34 cellular contexts compared by ENCODE assay signal in genomic region chr12:112299704-112300103, GRCh38.
DNase-seq lines count a peak whose midpoint lies in the region; ATAC-seq and TF ChIP-seq lines count a peak whose summit lies in the region.
"Had no signal": no experiment of that assay in that cellular context is flagged by ENCODE, and none has a peak within 500 bp of the region (broad histone marks: within the 10 kb centered on the region; RNA-seq: fewer than 3 reads in every experiment).

No MANE protein-coding gene starts in this region.

- in situ Hi-C loops in gastrocnemius medialis (cut with MboI; ENCODE audit: low sequenced_read_pairs in 4 of 4) = loop anchor here in 2 of 4 donors (25.0 kb wide), 1 partner anchor 88 kb away; the partner anchor contains the start of gene HECTD4 (in 2 of the 2)

- peak overlapping the region in 2 of 3 donors; percentile 5 to 33 for H3K9ac ChIP-seq in skeletal muscle tissue (ENCODE audit: low read depth in 1 of 3, low read length in 3 of 3)
- H3K9ac ChIP-seq: BLaER1; BLaER1 treated with 17β-estradiol and CSF1 and Interleukin-3, amounts not matched to agents 10 nM and 100 nM had no signal

- TF ChIP-seq POLR2A in gastrocnemius medialis (IDR thresholded peaks at IDR 0.05) = no peak

- no peak overlapping the region for H3K4me2 ChIP-seq in GM23338
- H3K4me2 ChIP-seq: A549; BLaER1; BLaER1 treated with 17β-estradiol and CSF1 and Interleukin-3, amounts not matched to agents 10 nM and 100 nM had no signal

- H3K4me3 ChIP-seq in GM23338 (no peak overlapping the region), psoas muscle (no peak overlapping the region), gastrocnemius medialis (no peak overlapping the region), skeletal muscle tissue (ENCODE audit: low read length in 3 of 3) (no peak overlapping the region)
- H3K4me3 ChIP-seq: A549; BLaER1; BLaER1 treated with 17β-estradiol and CSF1 and Interleukin-3, amounts not matched to agents 10 nM and 100 nM had no signal

- no peak overlapping the region for H3K4me3 Mint-ChIP-seq in GM23338
- H3K4me3 Mint-ChIP-seq: B cell; CD14-positive monocyte; CD4-positive, alpha-beta memory T cell; CD4-positive, alpha-beta T cell; CD4-positive, CD25-positive, alpha-beta regulatory T cell; CD8-positive, alpha-beta memory T cell; CD8-positive, alpha-beta T cell had no signal

- H3K27ac Mint-ChIP-seq in GM23338 = no peak overlapping the region
- H3K27ac Mint-ChIP-seq: B cell; CD14-positive monocyte; CD4-positive, alpha-beta memory T cell; CD4-positive, alpha-beta T cell; CD8-positive, alpha-beta T cell had no signal

- H3K27me3 Mint-ChIP-seq in GM23338 (ENCODE audit: insufficient read depth, low read depth, poor library complexity) = no peaks in the 10 kb centered on the region
- H3K27me3 Mint-ChIP-seq: B cell; CD4-positive, alpha-beta memory T cell; CD4-positive, alpha-beta T cell; CD4-positive, CD25-positive, alpha-beta regulatory T cell; CD8-positive, alpha-beta memory T cell had no signal

- no peaks in the 10 kb centered on the region for H3K9me3 Mint-ChIP-seq in GM23338
- H3K9me3 Mint-ChIP-seq: CD14-positive monocyte; CD4-positive, alpha-beta memory T cell; CD4-positive, alpha-beta T cell; CD4-positive, CD25-positive, alpha-beta regulatory T cell; CD8-positive, alpha-beta memory T cell; CD8-positive, alpha-beta T cell had no signal

- H3K9me3 ChIP-seq in psoas muscle = no peaks in the 10 kb centered on the region
- H3K9me3 ChIP-seq in gastrocnemius medialis = no peaks in the 10 kb centered on the region
- no peaks in the 10 kb centered on the region for H3K9me3 ChIP-seq in skeletal muscle tissue (ENCODE audit: control insufficient read depth in 3 of 3, low read length in 3 of 3)
- H3K9me3 ChIP-seq: A549; BE2C; BLaER1; BLaER1 treated with 17β-estradiol and CSF1 and Interleukin-3, amounts not matched to agents 10 nM and 100 nM; Caco-2 had no signal

- DNase-seq in GM23338 (ENCODE audit: low spot score) (no peak), psoas muscle (no peak), gastrocnemius medialis (peak in 1 of 2 donors; percentile 10), DMS114 treated with DMSO at 0.1 percent for 48 hours (lab: John Stamatoyannopoulos, UW; ENCODE audit: unreplicated experiment) (no peak), AML-193 (lab: John Stamatoyannopoulos, UW) (no peak), NCI-H524 treated with DMSO at 0.1 percent for 48 hours (lab: John Stamatoyannopoulos, UW) (no peak)
- DNase-seq: 8988T; ACHN; BE2C; C1 segment of cervical spinal cord; Caco-2; Calu3; CD4-positive, alpha-beta memory T cell; CD4-positive, alpha-beta T cell; CD4-positive, CD25-positive, alpha-beta regulatory T cell; CD8-positive, alpha-beta memory T cell; CD8-positive, alpha-beta T cell; COR-L47; DMS 273 treated with DMSO at 0.1 percent for 48 hours; DMS153; DMS53; DMS79; DMS79 treated with DMSO at 0.1 percent for 48 hours; DND-41; EL had no signal

- no peaks in the 10 kb centered on the region; the same call in 1 of the 2 replicates for H4K20me1 ChIP-seq in GM23338 (replicated peaks; ENCODE audit: insufficient read depth)

- H2AFZ ChIP-seq in GM23338 = no peak overlapping the region

- H3K36me3 Mint-ChIP-seq in GM23338 (ENCODE audit: low read depth) = peaks cover 4% of the 10 kb centered on the region

- no peaks in the 10 kb centered on the region for H3K4me1 Mint-ChIP-seq in GM23338
- H3K4me1 Mint-ChIP-seq: CD14-positive monocyte had no signal

- H3K4me1 ChIP-seq in GM23338 (ENCODE audit: insufficient read depth) = no peaks in the 10 kb centered on the region
- H3K4me1 ChIP-seq in psoas muscle = peaks cover 4% of the 10 kb centered on the region
- H3K4me1 ChIP-seq in gastrocnemius medialis = peaks cover 12 to 18% of the 10 kb centered on the region in 2 donors
- H3K4me1 ChIP-seq in skeletal muscle tissue (ENCODE audit: control insufficient read depth in 3 of 3, insufficient read depth in 3 of 3, low read length in 3 of 3) = peaks cover 10% of the 10 kb centered on the region in 3 donors
- H3K4me1 ChIP-seq: BE2C; BLaER1; BLaER1 treated with 17β-estradiol and CSF1 and Interleukin-3, amounts not matched to agents 10 nM and 100 nM; Caco-2 had no signal

- H3K79me2 ChIP-seq in GM23338 (replicated peaks; ENCODE audit: insufficient read depth) = no peaks in the 10 kb centered on the region

- 29 to 38% (median 32%) methylated on average over 3 of the region's 3 CpGs for WGBS in psoas muscle, 3 donors

- no peaks in the 10 kb centered on the region for H3K9me2 ChIP-seq in GM23338 (ENCODE audit: insufficient read depth)

- intact Hi-C loops in psoas muscle (cut with DNase I) (loop anchor here in 1 of 2 donors (5.0 kb wide), 1 partner anchor 88 kb away; no protein-coding TSS in a partner anchor), gastrocnemius medialis (cut with DNase I; ENCODE audit: low total_unique reads) (loop anchor here (2.0 kb wide), 1 partner anchor 83 kb away; the partner anchor contains the start of gene HECTD4)

- H3K27me3 ChIP-seq in GM23338 (ENCODE audit: insufficient read depth) (no peaks in the 10 kb centered on the region), psoas muscle (ENCODE audit: insufficient read depth in 3 of 3, low read length in 2 of 3) (no peaks in the 10 kb centered on the region), gastrocnemius medialis (no peaks in the 10 kb centered on the region), skeletal muscle tissue (ENCODE audit: control insufficient read depth in 3 of 3, insufficient read depth in 3 of 3, low read length in 3 of 3) (no peaks in the 10 kb centered on the region)
- H3K27me3 ChIP-seq: BE2C; BLaER1; BLaER1 treated with 17β-estradiol and CSF1 and Interleukin-3, amounts not matched to agents 10 nM and 100 nM had no signal

- no peaks in the 10 kb centered on the region for H3K36me3 ChIP-seq in GM23338 (ENCODE audit: insufficient read depth)
- peaks cover 0 to 26% of the 10 kb centered on the region in 2 donors for H3K36me3 ChIP-seq in psoas muscle (ENCODE audit: insufficient read depth in 1 of 2, low read depth in 1 of 2)
- peaks cover 0 to 9% of the 10 kb centered on the region in 2 donors for H3K36me3 ChIP-seq in gastrocnemius medialis
- H3K36me3 ChIP-seq in skeletal muscle tissue (ENCODE audit: control insufficient read depth in 3 of 3, insufficient read depth in 3 of 3, low read length in 3 of 3) = peaks cover 9 to 25% (median 23%) of the 10 kb centered on the region in 3 donors

- no peaks in the 10 kb centered on the region for H3F3A ChIP-seq in GM23338 (replicated peaks; ENCODE audit: low read depth)

- H3K27ac ChIP-seq in GM23338 (ENCODE audit: low read depth) (peak overlapping the region; percentile 39), psoas muscle (peak overlapping the region; percentile 43), gastrocnemius medialis (peak overlapping the region; percentile 74 to 81 (median 78)), skeletal muscle tissue (ENCODE audit: low read depth, low read length) (peak overlapping the region; percentile 72)
- H3K27ac ChIP-seq: 22Rv1; A549; BLaER1; BLaER1 treated with 17β-estradiol and CSF1 and Interleukin-3, amounts not matched to agents 10 nM and 100 nM; C4-2B had no signal

- ATAC-seq in GM23338 = no peak
- ATAC-seq in psoas muscle = peak in 2 of 4 donors; percentile 32 to 47
- peak; percentile 57 to 65 for ATAC-seq in gastrocnemius medialis
- ATAC-seq in HG03280 (IDR thresholded peaks at IDR 0.05; ENCODE audit: unreplicated experiment) = no peak
- ATAC-seq: A549; CD8-positive, alpha-beta T cell had no signal

- TF ChIP-seq CTCF in GM23338 (conservative IDR thresholded peaks at IDR 0.05; ENCODE audit: low read depth in 2 of 2) = no peak
- TF ChIP-seq CTCF in psoas muscle (IDR thresholded peaks at IDR 0.05) = no peak
- no peak for TF ChIP-seq CTCF in gastrocnemius medialis (IDR thresholded peaks at IDR 0.05 in 4 of 5, conservative IDR thresholded peaks at IDR 0.05 in 1 of 5)

TF ChIP-seq in GM23338, 12 proteins besides CTCF, POLR2A, EP300 and RAD21 (continues in another document):
- TF ChIP-seq NANOG (IDR thresholded peaks at IDR 0.05; ENCODE audit: borderline replicate concordance) = no peak
- no peak for TF ChIP-seq CREB1 (CRISPR knock-in tag; IDR thresholded peaks at IDR 0.05; ENCODE audit: low read depth)
- no peak for TF ChIP-seq EZH2phosphoT487 (IDR thresholded peaks at IDR 0.05; ENCODE audit: unreplicated experiment)
- no peak for TF ChIP-seq EZH2 (IDR thresholded peaks at IDR 0.05; ENCODE audit: low read depth, unreplicated experiment)
- no peak for TF ChIP-seq REST (IDR thresholded peaks at IDR 0.05; ENCODE audit: unreplicated experiment)
- TF ChIP-seq ZNF114 (CRISPR knock-in tag; IDR thresholded peaks at IDR 0.05) = no peak
- no peak for TF ChIP-seq ZNF331 (CRISPR knock-in tag; IDR thresholded peaks at IDR 0.05; ENCODE audit: low read depth)

Comparison
In these comparisons a context has a peak if more than half of its experiments do, and no peak if none do; other contexts are left out.
1. ATAC-seq: peak in gastrocnemius medialis (2 of 2); none in GM23338 (single experiment) and HG03280 (single experiment).
2. Peak in every context shown above with its lines, with median percentiles within 50 percentile points of each other: H3K27ac ChIP-seq.